ENCODE assay signal across 10 cellular contexts in the genomic region with DNA sequence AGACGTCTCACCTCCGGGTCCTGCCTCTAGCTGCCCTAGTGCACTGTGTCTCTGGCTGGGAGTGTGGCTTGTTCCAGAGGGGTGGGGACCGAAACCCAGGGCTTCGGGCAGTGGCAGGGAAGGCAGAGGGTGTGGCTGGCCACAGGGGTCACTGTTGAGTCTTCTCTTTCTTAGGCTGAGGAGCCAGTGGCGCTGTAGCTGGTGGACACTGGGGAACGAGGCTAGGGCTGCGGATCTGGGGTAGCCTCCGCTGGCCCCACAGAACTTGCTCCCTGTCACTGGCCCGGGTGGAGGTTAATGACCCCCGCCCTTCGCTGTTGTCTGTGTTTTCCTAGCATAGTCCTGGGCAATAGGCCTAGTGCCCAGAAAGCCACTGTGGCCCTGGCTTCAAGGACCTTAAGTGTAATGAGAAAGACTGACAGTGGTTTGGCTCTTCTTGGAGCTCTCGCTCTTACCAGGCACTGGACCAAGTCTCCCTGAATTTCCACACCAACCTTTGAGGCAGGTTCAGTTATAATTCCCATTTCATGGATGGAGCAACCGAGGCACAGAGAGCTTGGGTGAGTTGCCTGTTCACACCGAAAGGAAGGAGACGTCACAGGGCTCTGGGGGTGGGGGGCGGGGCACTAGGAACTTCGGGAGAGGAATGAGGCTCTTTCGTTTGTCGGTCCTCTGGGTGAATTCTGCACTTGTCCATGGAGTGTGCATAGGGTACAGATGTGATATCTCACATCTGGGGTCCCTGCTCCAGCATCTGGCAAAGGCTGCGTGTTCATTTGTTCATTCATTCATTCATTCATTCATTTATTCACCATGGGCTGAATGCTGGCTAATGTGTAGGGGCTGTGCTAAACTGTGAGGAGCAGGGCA. TPM values are rescaled to one million over a fixed set of nuclear protein-coding genes. Genes with fewer than 3 reads are reported as not detected.
DNase-seq lines count a peak whose midpoint lies in the region; ATAC-seq and TF ChIP-seq lines count a peak whose summit lies in the region.
"Had no signal": no experiment of that assay in that cellular context is flagged by ENCODE, and none has a peak within 500 bp of the region (broad histone marks: within the 10 kb centered on the region; RNA-seq: fewer than 3 reads in every experiment).

No MANE protein-coding gene starts in this region.

- H3K4me3 ChIP-seq in heart left ventricle: no peak overlapping the region

- H3K4me3 Mint-ChIP-seq in type B pancreatic cell: no peak overlapping the region
- H3K4me3 Mint-ChIP-seq in activated T-cell treated with anti-CD3 and anti-CD28 coated beads, Interleukin-2, amount 50 U/mL, for 24 hours: no peak overlapping the region
- no peak overlapping the region for H3K4me3 Mint-ChIP-seq in T-helper 2 cell treated with Interferon-gamma antibody and Interleukin-4, amounts not matched to agents 5 μg/mL and 100 μg/mL, for 36 hours
- H3K4me3 Mint-ChIP-seq: activated T-helper 1 cell treated with anti-CD3 and anti-CD28 coated beads, Interleukin-12 subunit alpha, Interleukin-12 subunit beta, Interleukin-2, Interleukin-4 antibody, amounts not matched to agents 30 ng/mL and 10 ng/mL and 1 ng/mL, durations not matched to agents 14 hours and 24 hours and 36 hours had no signal

- no peaks in the 10 kb centered on the region for H3K27me3 Mint-ChIP-seq in type B pancreatic cell
- peaks cover 4% of the 10 kb centered on the region for H3K27me3 Mint-ChIP-seq in activated T-cell treated with anti-CD3 and anti-CD28 coated beads, Interleukin-2, amount 50 U/mL, for 24 hours
- H3K27me3 Mint-ChIP-seq in T-helper 2 cell treated with Interferon-gamma antibody and Interleukin-4, amounts not matched to agents 5 μg/mL and 100 μg/mL, for 36 hours (ENCODE audit: low read depth): no peaks in the 10 kb centered on the region

- peak overlapping the region; percentile 29 for H3K27ac Mint-ChIP-seq in type B pancreatic cell
- no peak overlapping the region for H3K27ac Mint-ChIP-seq in activated T-cell treated with anti-CD3 and anti-CD28 coated beads, Interleukin-2, amount 50 U/mL, for 24 hours
- H3K27ac Mint-ChIP-seq in T-helper 2 cell treated with Interferon-gamma antibody and Interleukin-4, amounts not matched to agents 5 μg/mL and 100 μg/mL, for 36 hours: no peak overlapping the region
- H3K27ac Mint-ChIP-seq: activated T-helper 1 cell treated with anti-CD3 and anti-CD28 coated beads, Interleukin-12 subunit alpha, Interleukin-12 subunit beta, Interleukin-2, Interleukin-4 antibody, amounts not matched to agents 30 ng/mL and 10 ng/mL and 1 ng/mL, durations not matched to agents 14 hours and 24 hours and 36 hours had no signal

- H3K9me3 Mint-ChIP-seq in type B pancreatic cell: no peaks in the 10 kb centered on the region
- H3K9me3 Mint-ChIP-seq in activated T-cell treated with anti-CD3 and anti-CD28 coated beads, Interleukin-2, amount 50 U/mL, for 24 hours: no peaks in the 10 kb centered on the region
- peaks cover 3% of the 10 kb centered on the region for H3K9me3 Mint-ChIP-seq in T-helper 2 cell treated with Interferon-gamma antibody and Interleukin-4, amounts not matched to agents 5 μg/mL and 100 μg/mL, for 36 hours
- H3K9me3 Mint-ChIP-seq: activated T-helper 1 cell treated with anti-CD3 and anti-CD28 coated beads, Interleukin-12 subunit alpha, Interleukin-12 subunit beta, Interleukin-2, Interleukin-4 antibody, amounts not matched to agents 30 ng/mL and 10 ng/mL and 1 ng/mL, durations not matched to agents 14 hours and 24 hours and 36 hours had no signal

- ATAC-seq in Right ventricle myocardium inferior (no peak), SK-N-SH treated with all-trans-retinoic acid at 6 μM for 48 hours (0 out of 3 replicates have a peak, but pooled peaks have one; percentile 7), heart left ventricle (no peak), HG03097 (IDR thresholded peaks at IDR 0.05; ENCODE audit: low FRiP score, unreplicated experiment) (no peak)

- WGBS in heart left ventricle, 4 donors: 63 to 78% (median 69%) methylated on average over 18 to 20 of the region's 20 CpGs

- intact Hi-C loops in Right ventricle myocardium inferior (cut with DNase I): no loop called here
- intact Hi-C loops in cardiac septum (cut with DNase I): no loop called here
- intact Hi-C loops in heart left ventricle (cut with DNase I): loop anchor here in 2 of 10 donors (5.0 kb wide), 1 partner anchor 74 kb away; no protein-coding TSS in a partner anchor

- no peaks in the 10 kb centered on the region for H3K36me3 Mint-ChIP-seq in type B pancreatic cell
- no peaks in the 10 kb centered on the region for H3K36me3 Mint-ChIP-seq in activated T-cell treated with anti-CD3 and anti-CD28 coated beads, Interleukin-2, amount 50 U/mL, for 24 hours (ENCODE audit: low read depth)
- H3K36me3 Mint-ChIP-seq in T-helper 2 cell treated with Interferon-gamma antibody and Interleukin-4, amounts not matched to agents 5 μg/mL and 100 μg/mL, for 36 hours (ENCODE audit: low read depth): no peaks in the 10 kb centered on the region

- TF ChIP-seq CTCF in heart left ventricle (IDR thresholded peaks at IDR 0.05) (peak in 11 of 12 donors; percentile 12 to 64 (median 37)), type B pancreatic cell (conservative IDR thresholded peaks at IDR 0.05) (peak; percentile 74)

- peaks cover 0 to 4% (median 0%) of the 10 kb centered on the region in 12 donors for H3K9me3 ChIP-seq in heart left ventricle

- no peak for TF ChIP-seq POLR2A in heart left ventricle (IDR thresholded peaks at IDR 0.05)

- peaks cover 3 to 15% (median 5%) of the 10 kb centered on the region in 12 donors for H3K4me1 ChIP-seq in heart left ventricle

- no peaks in the 10 kb centered on the region for H3K36me3 ChIP-seq in heart left ventricle

- no peak overlapping the region for H3K27ac ChIP-seq in heart left ventricle

- no peaks in the 10 kb centered on the region for H3K27me3 ChIP-seq in heart left ventricle

- DNase-seq in Right ventricle myocardium inferior (ENCODE audit: missing footprints): peak; percentile 78
- no peak for DNase-seq in cardiac septum (ENCODE audit: low spot score)
- peak in 1 of 5 donors; percentile 53 for DNase-seq in heart left ventricle
- DNase-seq in type B pancreatic cell (ENCODE audit: extremely low spot score, unreplicated experiment): no peak
- no peak for DNase-seq in activated T-cell treated with anti-CD3 and anti-CD28 coated beads, Interleukin-2, amount 50 U/mL, for 24 hours
- no peak for DNase-seq in T-helper 2 cell treated with Interferon-gamma antibody and Interleukin-4, amounts not matched to agents 5 μg/mL and 100 μg/mL, for 36 hours (ENCODE audit: low spot score)
- DNase-seq: NCI-H226 had no signal

- H3K4me1 Mint-ChIP-seq in type B pancreatic cell (ENCODE audit: unreplicated experiment): peaks cover 42% of the 10 kb centered on the region
- peaks cover 11% of the 10 kb centered on the region for H3K4me1 Mint-ChIP-seq in activated T-cell treated with anti-CD3 and anti-CD28 coated beads, Interleukin-2, amount 50 U/mL, for 24 hours (ENCODE audit: low read depth)
- peaks cover 21% of the 10 kb centered on the region for H3K4me1 Mint-ChIP-seq in T-helper 2 cell treated with Interferon-gamma antibody and Interleukin-4, amounts not matched to agents 5 μg/mL and 100 μg/mL, for 36 hours (ENCODE audit: low read depth)

TF ChIP-seq in SK-N-SH treated with all-trans-retinoic acid at 6 μM for 48 hours, 23 proteins besides CTCF, POLR2A, EP300 and RAD21 (continues in another document):
- TF ChIP-seq TOX (CRISPR knock-in tag; IDR thresholded peaks at IDR 0.05; ENCODE audit: borderline replicate concordance) (no peak), RARB (CRISPR knock-in tag; IDR thresholded peaks at IDR 0.05) (no peak), CSDC2 (CRISPR knock-in tag; IDR thresholded peaks at IDR 0.05) (no peak), TCF4 (CRISPR knock-in tag; IDR thresholded peaks at IDR 0.05; ENCODE audit: borderline replicate concordance) (no peak), ISL1 (CRISPR knock-in tag; IDR thresholded peaks at IDR 0.05) (no peak)
- TF ChIP-seq, protein P1, sequence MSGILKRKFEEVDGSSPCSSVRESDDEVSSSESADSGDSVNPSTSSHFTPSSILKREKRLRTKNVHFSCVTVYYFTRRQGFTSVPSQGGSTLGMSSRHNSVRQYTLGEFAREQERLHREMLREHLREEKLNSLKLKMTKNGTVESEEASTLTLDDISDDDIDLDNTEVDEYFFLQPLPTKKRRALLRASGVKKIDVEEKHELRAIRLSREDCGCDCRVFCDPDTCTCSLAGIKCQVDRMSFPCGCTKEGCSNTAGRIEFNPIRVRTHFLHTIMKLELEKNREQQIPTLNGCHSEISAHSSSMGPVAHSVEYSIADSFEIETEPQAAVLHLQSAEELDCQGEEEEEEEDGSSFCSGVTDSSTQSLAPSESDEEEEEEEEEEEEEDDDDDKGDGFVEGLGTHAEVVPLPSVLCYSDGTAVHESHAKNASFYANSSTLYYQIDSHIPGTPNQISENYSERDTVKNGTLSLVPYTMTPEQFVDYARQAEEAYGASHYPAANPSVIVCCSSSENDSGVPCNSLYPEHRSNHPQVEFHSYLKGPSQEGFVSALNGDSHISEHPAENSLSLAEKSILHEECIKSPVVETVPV (CRISPR knock-in tag; IDR thresholded peaks at IDR 0.05): no peak
- TF ChIP-seq, protein P2, sequence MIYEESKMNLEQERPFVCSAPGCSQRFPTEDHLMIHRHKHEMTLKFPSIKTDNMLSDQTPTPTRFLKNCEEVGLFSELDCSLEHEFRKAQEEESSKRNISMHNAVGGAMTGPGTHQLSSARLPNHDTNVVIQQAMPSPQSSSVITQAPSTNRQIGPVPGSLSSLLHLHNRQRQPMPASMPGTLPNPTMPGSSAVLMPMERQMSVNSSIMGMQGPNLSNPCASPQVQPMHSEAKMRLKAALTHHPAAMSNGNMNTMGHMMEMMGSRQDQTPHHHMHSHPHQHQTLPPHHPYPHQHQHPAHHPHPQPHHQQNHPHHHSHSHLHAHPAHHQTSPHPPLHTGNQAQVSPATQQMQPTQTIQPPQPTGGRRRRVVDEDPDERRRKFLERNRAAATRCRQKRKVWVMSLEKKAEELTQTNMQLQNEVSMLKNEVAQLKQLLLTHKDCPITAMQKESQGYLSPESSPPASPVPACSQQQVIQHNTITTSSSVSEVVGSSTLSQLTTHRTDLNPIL (CRISPR knock-in tag; IDR thresholded peaks at IDR 0.05; ENCODE audit: low read depth): no peak

RNA-seq across cellular contexts. Expression of a gene that starts 4.8 kb away (rescaled TPM):
- total RNA-seq in Right ventricle myocardium inferior (4.6 TPM), cardiac septum (12.6 TPM), heart left ventricle (10 to 100 TPM in 3 of 9 donors, 1 to 10 TPM in 6; 4.1 to 18.4 (median 5.5) TPM), type B pancreatic cell (ENCODE audit: low replicate concordance) (22.3 and 37.5 TPM in 2 replicates)
- polyA plus RNA-seq in heart left ventricle: 1 to 10 TPM; 2.8 to 7.3 TPM
